In the genomic region with DNA sequence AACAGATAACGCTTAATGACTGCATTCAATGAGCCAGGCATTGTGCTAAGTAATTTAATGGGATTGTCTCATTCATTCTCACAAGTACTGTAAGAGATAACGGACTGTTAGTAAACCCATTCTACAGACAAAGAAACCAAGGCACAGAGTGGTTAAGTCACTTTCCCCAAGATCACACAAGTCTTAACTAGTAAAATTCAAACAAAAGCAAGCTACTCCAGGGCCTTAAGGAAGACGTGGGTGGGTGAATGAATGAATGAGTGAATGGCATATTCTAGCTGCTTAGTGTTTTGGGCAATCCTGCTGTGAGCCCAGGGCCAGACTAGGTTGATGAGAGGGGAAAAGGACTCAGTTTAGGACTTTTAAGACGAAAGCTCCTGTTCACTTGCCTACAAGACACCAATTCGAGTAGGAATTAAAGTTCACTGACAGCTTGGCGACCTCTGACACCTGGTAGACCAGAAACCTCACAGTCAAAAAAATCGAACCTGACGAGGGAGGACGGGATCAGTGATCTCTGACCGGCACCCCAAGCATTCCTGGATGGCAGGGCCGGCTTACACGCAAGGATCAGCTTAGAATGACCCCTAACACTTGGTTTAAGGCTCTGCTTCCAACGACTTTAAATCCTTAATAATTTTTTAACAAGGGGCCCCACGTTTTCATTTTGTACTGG, we compare ENCODE assay signal across 8 cellular contexts. TPM values are rescaled to one million over a fixed set of nuclear protein-coding genes. Genes with fewer than 3 reads are reported as not detected.
DNase-seq lines count a peak whose midpoint lies in the region; ATAC-seq and TF ChIP-seq lines count a peak whose summit lies in the region.

No MANE protein-coding gene starts in this region.

- CTCF ChIA-PET in OCI-LY7 (lab: Charles Lee; ENCODE audit: unreplicated experiment): no interaction called here

- H3K4me3 ChIP-seq in GM08714 (ENCODE audit: low read length) (peak overlapping the region; percentile 100), OCI-LY7 (ENCODE audit: low read depth, low read length, poor library complexity, severe bottlenecking) (peak overlapping the region; percentile 99), endocrine pancreas (ENCODE audit: control insufficient read depth, insufficient read depth, low read length) (peak overlapping the region; percentile 85)

- ATAC-seq in HG02884 (IDR thresholded peaks at IDR 0.05; ENCODE audit: unreplicated experiment): no peak
- no peak for ATAC-seq in HG03439 (IDR thresholded peaks at IDR 0.05; ENCODE audit: unreplicated experiment)
- no peak for ATAC-seq in HG02588 (IDR thresholded peaks at IDR 0.05; ENCODE audit: unreplicated experiment)
- no peak for ATAC-seq in GM21381 (IDR thresholded peaks at IDR 0.05; ENCODE audit: unreplicated experiment)

- peaks cover 25% of the 10 kb centered on the region for H4K20me1 ChIP-seq in OCI-LY7 (ENCODE audit: insufficient read depth, low read length)

- H3K27me3 ChIP-seq in endocrine pancreas (ENCODE audit: control insufficient read depth, insufficient read depth, low read length): no peaks in the 10 kb centered on the region

- H3K79me2 ChIP-seq in OCI-LY7 (ENCODE audit: insufficient read depth, low read depth, low read length): peaks cover 99% of the 10 kb centered on the region

- H3K4me2 ChIP-seq in OCI-LY7 (ENCODE audit: low read length): peak overlapping the region; percentile 93

- peak overlapping the region; percentile 99 for H3K9ac ChIP-seq in endocrine pancreas (ENCODE audit: control insufficient read depth, insufficient read depth, low read length)

- H3K4me3 Mint-ChIP-seq in osteocyte (ENCODE audit: unreplicated experiment): peak overlapping the region; percentile 94

- DNase-seq in OCI-LY7 (ENCODE audit: low spot score) (no peak), osteocyte (ENCODE audit: extremely low spot score, unreplicated experiment) (no peak)

- H3K36me3 Mint-ChIP-seq in osteocyte (ENCODE audit: unreplicated experiment): no peaks in the 10 kb centered on the region

- H3K4me1 ChIP-seq in OCI-LY7 (ENCODE audit: insufficient read depth, low read length, poor library complexity, severe bottlenecking): peaks cover 35% of the 10 kb centered on the region
- H3K4me1 ChIP-seq in endocrine pancreas (ENCODE audit: control insufficient read depth, insufficient read depth, low read length): peaks cover 7% of the 10 kb centered on the region

- no peaks in the 10 kb centered on the region for H3K27me3 Mint-ChIP-seq in osteocyte (ENCODE audit: unreplicated experiment)

- peak overlapping the region; percentile 72 for H3K27ac ChIP-seq in OCI-LY7 (ENCODE audit: low read depth, low read length, poor library complexity, severe bottlenecking)

- TF ChIP-seq CTCF in OCI-LY7 (conservative IDR thresholded peaks at IDR 0.05; ENCODE audit: low read length): no peak
- no peak for TF ChIP-seq CTCF in osteocyte (IDR thresholded peaks at IDR 0.05)

- H3K36me3 ChIP-seq in OCI-LY7 (ENCODE audit: insufficient read depth, low read length) (peaks cover 63% of the 10 kb centered on the region), endocrine pancreas (ENCODE audit: control insufficient read depth, insufficient read depth, low read length) (no peaks in the 10 kb centered on the region)

- POLR2A ChIA-PET in OCI-LY7 (lab: Charles Lee): interaction anchor here (1.3 kb wide), 1 partner anchor 41 kb away, joined by 6 read pairs; no protein-coding TSS in a partner anchor

- TSS peak; percentile 90 for BruUV-seq in OCI-LY7 (replicated peaks; lab: Mats Ljungman, UMichigan)

- peak overlapping the region; percentile 55 for H2AFZ ChIP-seq in OCI-LY7 (ENCODE audit: low read length)

- peak overlapping the region; percentile 89 for H3K27ac Mint-ChIP-seq in osteocyte (ENCODE audit: unreplicated experiment)

- peaks cover 22% of the 10 kb centered on the region for H3K4me1 Mint-ChIP-seq in osteocyte (ENCODE audit: unreplicated experiment)

- no peaks in the 10 kb centered on the region for H3K9me3 Mint-ChIP-seq in osteocyte (ENCODE audit: unreplicated experiment)

- no peaks in the 10 kb centered on the region for H3K9me3 ChIP-seq in OCI-LY7 (ENCODE audit: low read length)
- no peaks in the 10 kb centered on the region for H3K9me3 ChIP-seq in endocrine pancreas (ENCODE audit: control insufficient read depth, low read length)

- intact Hi-C loops in OCI-LY7 (cut with micrococcal nuclease; ENCODE audit: unreplicated experiment): loop anchor here (1.0 to 10.0 kb wide), 3 partner anchors 40 to 404 kb away; a partner anchor contains a TSS

- H3K9me2 ChIP-seq in OCI-LY7 (ENCODE audit: insufficient read depth, low read length): no peaks in the 10 kb centered on the region

RNA-seq across cellular contexts. Expression of a gene that starts 0.6 kb away (rescaled TPM):
- 35.2 and 41.3 TPM in 2 replicates for total RNA-seq in OCI-LY7 (2014; rRNA removed; shearing (Covaris generic))
- total RNA-seq in OCI-LY7 (2022): 50.1 and 51.1 TPM in 2 replicates
- 52.2 and 52.9 TPM in 2 replicates for total RNA-seq in osteocyte

RNA-seq across cellular contexts. Expression of a gene that starts 0.8 kb away (rescaled TPM):
- 60.0 and 67.6 TPM in 2 replicates for total RNA-seq in OCI-LY7 (2014; rRNA removed; shearing (Covaris generic))
- total RNA-seq in OCI-LY7 (2022): 45.8 and 66.0 TPM in 2 replicates
- 22.4 and 23.6 TPM in 2 replicates for total RNA-seq in osteocyte

RNA-seq across cellular contexts. Expression of a gene that starts 37.8 kb away (rescaled TPM):
- 0.90 and 1.2 TPM in 2 replicates for total RNA-seq in OCI-LY7 (2014; rRNA removed; shearing (Covaris generic))
- 2.0 and 2.6 TPM in 2 replicates for total RNA-seq in OCI-LY7 (2022)
- total RNA-seq in osteocyte: 1.5 and 2.1 TPM in 2 replicates

RNA-seq across cellular contexts. Expression of a gene that starts 40.7 kb away (rescaled TPM):
- 92.9 and 121 TPM in 2 replicates for total RNA-seq in OCI-LY7 (2014; rRNA removed; shearing (Covaris generic))
- total RNA-seq in OCI-LY7 (2022) (126 and 150 TPM in 2 replicates), osteocyte (161 and 175 TPM in 2 replicates)
